ENCODE assay signal across 9 cellular contexts in genomic region chr15:75307778-75308390, GRCh38. TPM values are rescaled to one million over a fixed set of nuclear protein-coding genes. Genes with fewer than 3 reads are reported as not detected.
DNase-seq lines count a peak whose midpoint lies in the region; ATAC-seq and TF ChIP-seq lines count a peak whose summit lies in the region.
"Had no signal": no experiment of that assay in that cellular context is flagged by ENCODE, and none has a peak within 500 bp of the region (broad histone marks: within the 10 kb centered on the region; RNA-seq: fewer than 3 reads in every experiment).

No MANE protein-coding gene starts in this region.

- H3K36me3 Mint-ChIP-seq in endothelial cell (ENCODE audit: low read depth, unreplicated experiment) (no peaks in the 10 kb centered on the region), osteocyte (ENCODE audit: unreplicated experiment) (no peaks in the 10 kb centered on the region)

- H3K27me3 Mint-ChIP-seq in endothelial cell (ENCODE audit: unreplicated experiment) (peaks cover 1% of the 10 kb centered on the region), osteocyte (ENCODE audit: unreplicated experiment) (peaks cover 70% of the 10 kb centered on the region)

- peak; percentile 31 for TF ChIP-seq CTCF in endothelial cell (IDR thresholded peaks at IDR 0.05; ENCODE audit: unreplicated experiment)
- peak; percentile 47 for TF ChIP-seq CTCF in osteocyte (IDR thresholded peaks at IDR 0.05)

- H3K9me3 Mint-ChIP-seq in endothelial cell (ENCODE audit: unreplicated experiment) (no peaks in the 10 kb centered on the region), osteocyte (ENCODE audit: unreplicated experiment) (no peaks in the 10 kb centered on the region)

- no peak overlapping the region for H3K27ac Mint-ChIP-seq in endothelial cell (ENCODE audit: unreplicated experiment)
- H3K27ac Mint-ChIP-seq in osteocyte (ENCODE audit: unreplicated experiment), result no peak overlapping the region

- H3K4me1 Mint-ChIP-seq in endothelial cell (ENCODE audit: unreplicated experiment) (no peaks in the 10 kb centered on the region), osteocyte (ENCODE audit: unreplicated experiment) (peaks cover 7% of the 10 kb centered on the region)

- H3K4me3 Mint-ChIP-seq in endothelial cell (ENCODE audit: unreplicated experiment) (no peak overlapping the region), osteocyte (ENCODE audit: unreplicated experiment) (no peak overlapping the region)

- DNase-seq in DMS153 (lab: John Stamatoyannopoulos, UW) (peak; percentile 4), DMS153 treated with DMSO at 0.1 percent for 48 hours (lab: John Stamatoyannopoulos, UW; ENCODE audit: unreplicated experiment) (no peak), HuH-7 (ENCODE audit: low spot score) (peak; percentile 92), RPMI8226 (peak; percentile 81), endothelial cell (ENCODE audit: low spot score) (peak; percentile 74), osteocyte (ENCODE audit: extremely low spot score, unreplicated experiment) (no peak)

- ATAC-seq in HG03442 (IDR thresholded peaks at IDR 0.05; ENCODE audit: unreplicated experiment) (no peak), HG02885 (IDR thresholded peaks at IDR 0.05; ENCODE audit: poor library complexity, unreplicated experiment) (no peak)

RNA-seq across cellular contexts. Expression of gene GOLGA6D, which starts 25.2 kb away (rescaled TPM):
- 1.2 TPM for total RNA-seq in endothelial cell (ENCODE audit: unreplicated experiment)
- not detected in 2 replicates for total RNA-seq in osteocyte
- total RNA-seq: activated CD8-positive, alpha-beta memory T cell treated with anti-CD3 and anti-CD28 coated beads for 36 hours had no signal

RNA-seq across cellular contexts. Expression of gene COMMD4, which starts 28.0 kb away (rescaled TPM):
- total RNA-seq in endothelial cell (ENCODE audit: unreplicated experiment) (165 TPM), osteocyte (96.6 and 99.0 TPM in 2 replicates)

RNA-seq across cellular contexts. Expression of gene NEIL1, which starts 39.0 kb away (rescaled TPM):
- total RNA-seq in endothelial cell (ENCODE audit: unreplicated experiment) (149 TPM), osteocyte (30.0 and 34.0 TPM in 2 replicates)

RNA-seq across cellular contexts. Expression of gene GOLGA6C, which starts 49.8 kb away (rescaled TPM):
- not detected for total RNA-seq in endothelial cell (ENCODE audit: unreplicated experiment)
- total RNA-seq in osteocyte, result not detected in 2 replicates
- total RNA-seq: activated CD8-positive, alpha-beta memory T cell treated with anti-CD3 and anti-CD28 coated beads for 36 hours had no signal

Comparison
In these comparisons a context has a peak if more than half of its experiments do, and no peak if none do; other contexts are left out.
1. DNase-seq: peak in DMS153 (single experiment), HuH-7 (single experiment), RPMI8226 (single experiment) and endothelial cell (single experiment); none in DMS153 treated with DMSO at 0.1 percent for 48 hours (single experiment) and osteocyte (single experiment).